In the genomic region with DNA sequence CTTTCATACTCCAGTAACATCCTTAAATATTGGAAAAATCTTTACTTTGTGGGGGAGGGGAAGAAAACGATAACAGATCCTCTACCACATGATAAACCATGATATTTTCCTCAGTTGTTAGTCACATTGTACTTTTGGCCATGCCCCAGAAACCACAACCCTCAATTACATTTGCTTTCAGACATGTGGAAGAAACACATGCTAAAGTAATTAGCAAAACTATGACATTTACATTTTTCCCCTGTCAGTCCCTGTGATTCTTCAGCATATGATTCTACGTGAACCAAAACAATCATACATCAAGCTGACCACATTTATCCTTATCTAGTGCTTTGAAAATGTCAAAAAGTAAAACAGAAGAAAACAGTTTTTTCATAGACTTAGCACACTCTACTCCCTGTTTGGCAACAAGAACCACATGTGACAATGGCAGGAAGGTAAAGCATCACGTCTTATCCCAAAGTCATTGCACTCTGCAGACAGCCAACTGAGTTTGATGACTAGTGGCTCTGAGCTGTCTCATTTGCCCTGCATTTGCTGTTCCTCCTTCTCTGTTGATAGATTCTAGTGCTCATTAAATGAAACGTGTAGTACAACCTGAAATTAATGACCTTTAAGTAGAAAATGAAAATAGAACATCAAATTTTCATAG, we compare ENCODE assay signal across 13 cellular contexts.
A peak's percentile ranks its signal among the peaks of the same experiment; 100 is the strongest.
DNase-seq lines count a peak whose midpoint lies in the region; ATAC-seq, FAIRE-seq and TF ChIP-seq lines count a peak whose summit lies in the region.
"Had no signal": no experiment of that assay in that cellular context is flagged by ENCODE, and none has a peak within 500 bp of the region (broad histone marks: within the 10 kb centered on the region; RNA-seq: fewer than 3 reads in every experiment).

No MANE protein-coding gene starts in this region.

- H3K4me3 ChIP-seq in bronchial epithelial cell (ENCODE audit: low read depth, low read length) = no peak overlapping the region
- no peak overlapping the region for H3K4me3 ChIP-seq in left lung
- no peak overlapping the region for H3K4me3 ChIP-seq in BE2C (ENCODE audit: low read depth, low read length)
- H3K4me3 ChIP-seq: body of pancreas had no signal

- intact Hi-C loops in left lung (cut with DNase I) = no loop called here

- DNase-seq in AG20443 (ENCODE audit: low spot score) (peak; percentile 14), LHCN-M2 (ENCODE audit: low read depth) (peak; percentile 70), bronchial epithelial cell (ENCODE audit: low read depth) (peak; percentile 78), left lung (no peak), BE2C (no peak), NCI-H2171 treated with DMSO at 0.1 percent for 48 hours (lab: John Stamatoyannopoulos, UW) (no peak)
- DNase-seq: activated T-cell treated with anti-CD3 and anti-CD28 coated beads, Interleukin-2, amount 50 U/mL, for 1 hour; CD8-positive, alpha-beta T cell; NCI-H2081 treated with DMSO at 0.1 percent for 48 hours; nephron progenitor cell had no signal

- H3K36me3 ChIP-seq in bronchial epithelial cell (ENCODE audit: control insufficient read depth, insufficient read depth, low read length) (no peaks in the 10 kb centered on the region), left lung (no peaks in the 10 kb centered on the region), BE2C (no peaks in the 10 kb centered on the region)

- no peaks in the 10 kb centered on the region for H3K9me3 ChIP-seq in left lung
- no peaks in the 10 kb centered on the region for H3K9me3 ChIP-seq in BE2C
- H3K9me3 ChIP-seq: body of pancreas had no signal

- ATAC-seq in left lung (peak; percentile 33), HG03175 (IDR thresholded peaks at IDR 0.05; ENCODE audit: unreplicated experiment) (no peak), GM19324 (IDR thresholded peaks at IDR 0.05; ENCODE audit: low FRiP score, unreplicated experiment) (no peak)
- ATAC-seq: CD8-positive, alpha-beta T cell had no signal

- H3K27ac ChIP-seq in left lung = peak overlapping the region in 1 of 2 donors; percentile 64

- peaks cover 0 to 12% of the 10 kb centered on the region in 2 donors for H3K4me1 ChIP-seq in left lung
- peaks cover 5% of the 10 kb centered on the region for H3K4me1 ChIP-seq in BE2C

- no peak for TF ChIP-seq CTCF in bronchial epithelial cell (IDR thresholded peaks at IDR 0.05; ENCODE audit: insufficient read depth, low read length, severe bottlenecking)
- TF ChIP-seq CTCF in left lung (IDR thresholded peaks at IDR 0.05) = no peak
- no peak for TF ChIP-seq CTCF in BE2C (IDR thresholded peaks at IDR 0.05; ENCODE audit: low read depth, low read length)

- FAIRE-seq in bronchial epithelial cell (lab: Jason Lieb, UNC) = no peak

- H3K27me3 ChIP-seq in bronchial epithelial cell (ENCODE audit: control insufficient read depth, insufficient read depth, low read length) (no peaks in the 10 kb centered on the region), left lung (no peaks in the 10 kb centered on the region), BE2C (no peaks in the 10 kb centered on the region)
- H3K27me3 ChIP-seq: body of pancreas had no signal

Comparison
In these comparisons a context has a peak if more than half of its experiments do, and no peak if none do; other contexts are left out.
1. DNase-seq: peak in AG20443 (single experiment), LHCN-M2 (single experiment) and bronchial epithelial cell (single experiment); none in left lung (0 of 2), BE2C (single experiment) and NCI-H2171 treated with DMSO at 0.1 percent for 48 hours (single experiment).